Comparison of ENCODE assay signal across 18 cellular contexts in genomic region chr2:38190542-38191218, GRCh38.
A peak's percentile ranks its signal among the peaks of the same experiment; 100 is the strongest.
DNase-seq lines count a peak whose midpoint lies in the region; ATAC-seq, FAIRE-seq and TF ChIP-seq lines count a peak whose summit lies in the region.
"Had no signal": no experiment of that assay in that cellular context is flagged by ENCODE, and none has a peak within 500 bp of the region (broad histone marks: within the 10 kb centered on the region; RNA-seq: fewer than 3 reads in every experiment).

No MANE protein-coding gene starts in this region.

- no peak overlapping the region for H3K4me3 Mint-ChIP-seq in activated CD8-positive, alpha-beta memory T cell treated with anti-CD3 and anti-CD28 coated beads, Interleukin-2, amount 10 ng/mL, durations not matched to agents 7 days and 5 days
- no peak overlapping the region for H3K4me3 Mint-ChIP-seq in stimulated activated effector memory CD8-positive, alpha-beta T cell treated with anti-CD3 and anti-CD28 coated beads, Interleukin-12 subunit alpha, Interleukin-12 subunit beta, amount 100 ng/mL, for 72 hours
- H3K4me3 Mint-ChIP-seq: natural killer cell had no signal

- no peaks in the 10 kb centered on the region for H3K27me3 ChIP-seq in SJSA1 (replicated peaks)
- H3K27me3 ChIP-seq in suprapubic skin, result no peaks in the 10 kb centered on the region
- H3K27me3 ChIP-seq: thyroid gland had no signal

- H3K9me3 ChIP-seq in SJSA1 (replicated peaks), result no peaks in the 10 kb centered on the region
- H3K9me3 ChIP-seq in suprapubic skin, result no peaks in the 10 kb centered on the region
- no peaks in the 10 kb centered on the region for H3K9me3 ChIP-seq in kidney (ENCODE audit: control insufficient read depth in 1 of 2, low read length in 2 of 2)
- H3K9me3 ChIP-seq: thyroid gland had no signal

- H3K27ac Mint-ChIP-seq in activated CD8-positive, alpha-beta memory T cell treated with anti-CD3 and anti-CD28 coated beads, Interleukin-2, amount 10 ng/mL, durations not matched to agents 7 days and 5 days, result no peak overlapping the region
- no peak overlapping the region for H3K27ac Mint-ChIP-seq in stimulated activated effector memory CD8-positive, alpha-beta T cell treated with anti-CD3 and anti-CD28 coated beads, Interleukin-12 subunit alpha, Interleukin-12 subunit beta, amount 100 ng/mL, for 72 hours
- H3K27ac Mint-ChIP-seq: natural killer cell had no signal

- 79% methylated on average over 3 of the region's 3 CpGs for WGBS in suprapubic skin

- H3K27me3 Mint-ChIP-seq in activated CD8-positive, alpha-beta memory T cell treated with anti-CD3 and anti-CD28 coated beads, Interleukin-2, amount 10 ng/mL, durations not matched to agents 7 days and 5 days, result peaks cover 9% of the 10 kb centered on the region

- intact Hi-C loops in kidney (cut with DNase I), result no loop called here

- no peak for FAIRE-seq in kidney (lab: Jason Lieb, UNC)
- FAIRE-seq: frontal cortex, small intestine had no signal

- H3K4me1 ChIP-seq in SJSA1 (replicated peaks) (peaks cover 39% of the 10 kb centered on the region), suprapubic skin (peaks cover 22% of the 10 kb centered on the region), kidney (ENCODE audit: control insufficient read depth in 1 of 2, insufficient read depth in 1 of 2, low read depth in 1 of 2, low read length in 2 of 2) (no peaks in the 10 kb centered on the region)

- H3K9ac ChIP-seq in kidney (ENCODE audit: low read length in 2 of 2), result no peak overlapping the region

- no peak for TF ChIP-seq CTCF in suprapubic skin (IDR thresholded peaks at IDR 0.05)
- no peak for TF ChIP-seq CTCF in kidney (IDR thresholded peaks at IDR 0.05; ENCODE audit: borderline replicate concordance, extremely low read depth, insufficient read depth)

- no peak for TF ChIP-seq EP300 in suprapubic skin (IDR thresholded peaks at IDR 0.05)

- CTCF ChIA-PET in activated CD8-positive, alpha-beta memory T cell treated with anti-CD3 and anti-CD28 coated beads, Interleukin-2, amount 10 ng/mL, durations not matched to agents 7 days and 5 days (lab: Charles Lee), result no interaction called here

- H3K27ac ChIP-seq in SJSA1, result peak overlapping the region; percentile 61
- H3K27ac ChIP-seq in suprapubic skin, result peak overlapping the region; percentile 62
- H3K27ac ChIP-seq in kidney (ENCODE audit: low read depth in 2 of 2, low read length in 2 of 2), result no peak overlapping the region

- peaks cover 2% of the 10 kb centered on the region for H3K36me3 Mint-ChIP-seq in activated CD8-positive, alpha-beta memory T cell treated with anti-CD3 and anti-CD28 coated beads, Interleukin-2, amount 10 ng/mL, durations not matched to agents 7 days and 5 days
- no peaks in the 10 kb centered on the region for H3K36me3 Mint-ChIP-seq in stimulated activated effector memory CD8-positive, alpha-beta T cell treated with anti-CD3 and anti-CD28 coated beads, Interleukin-12 subunit alpha, Interleukin-12 subunit beta, amount 100 ng/mL, for 72 hours
- H3K36me3 Mint-ChIP-seq: natural killer cell had no signal

- peak; percentile 33 for ATAC-seq in activated CD8-positive, alpha-beta memory T cell treated with anti-CD3 and anti-CD28 coated beads, Interleukin-2, amount 10 ng/mL, durations not matched to agents 7 days and 5 days
- no peak for ATAC-seq in stimulated activated effector memory CD8-positive, alpha-beta T cell treated with anti-CD3 and anti-CD28 coated beads, Interleukin-12 subunit alpha, Interleukin-12 subunit beta, amount 100 ng/mL, for 72 hours
- ATAC-seq: SK-N-SH treated with all-trans-retinoic acid at 6 μM for 48 hours had no signal

- no peak for DNase-seq in activated CD8-positive, alpha-beta memory T cell treated with anti-CD3 and anti-CD28 coated beads, Interleukin-2, amount 10 ng/mL, durations not matched to agents 7 days and 5 days
- no peak for DNase-seq in activated CD8-positive, alpha-beta memory T cell treated with anti-CD3 and anti-CD28 coated beads, Interleukin-2, amount 50 U/mL, for 48 hours
- peak in 1 of 2 experiments; percentile 55 for DNase-seq in SJSA1 (ENCODE audit: low read depth in 1 of 2, low spot score in 2 of 2)
- DNase-seq in fibroblast of peridontal ligament (ENCODE audit: extremely low read depth), result peak; percentile 98
- no peak for DNase-seq in suprapubic skin (ENCODE audit: low spot score in 2 of 2)
- no peak for DNase-seq in stimulated activated effector memory CD8-positive, alpha-beta T cell treated with anti-CD3 and anti-CD28 coated beads, Interleukin-12 subunit alpha, Interleukin-12 subunit beta, amount 100 ng/mL, for 72 hours (ENCODE audit: low spot score in 2 of 2)
- no peak for DNase-seq in kidney
- DNase-seq in NCI-H2081 (lab: John Stamatoyannopoulos, UW), result no peak
- DNase-seq: activated CD4-positive, alpha-beta T cell treated with anti-CD3 and anti-CD28 coated beads for 1 hour; activated effector memory CD4-positive, alpha-beta T cell treated with anti-CD3 and anti-CD28 coated beads, Interleukin-2, amount 50 U/mL, for 16 hours; DMS79 treated with DMSO at 0.1 percent for 48 hours; natural killer cell; NCI-H2029; NCI-H82; small intestine; thyroid gland had no signal

- peaks cover 22% of the 10 kb centered on the region for H3K4me1 Mint-ChIP-seq in activated CD8-positive, alpha-beta memory T cell treated with anti-CD3 and anti-CD28 coated beads, Interleukin-2, amount 10 ng/mL, durations not matched to agents 7 days and 5 days
- no peaks in the 10 kb centered on the region for H3K4me1 Mint-ChIP-seq in stimulated activated effector memory CD8-positive, alpha-beta T cell treated with anti-CD3 and anti-CD28 coated beads, Interleukin-12 subunit alpha, Interleukin-12 subunit beta, amount 100 ng/mL, for 72 hours

- no peak for TF ChIP-seq POLR2A in suprapubic skin (IDR thresholded peaks at IDR 0.05)

- H3K4me3 ChIP-seq in SJSA1 (no peak overlapping the region), suprapubic skin (no peak overlapping the region), kidney (ENCODE audit: low read length in 2 of 2) (no peak overlapping the region)
- H3K4me3 ChIP-seq: thyroid gland had no signal

- H3K9me3 Mint-ChIP-seq in activated CD8-positive, alpha-beta memory T cell treated with anti-CD3 and anti-CD28 coated beads, Interleukin-2, amount 10 ng/mL, durations not matched to agents 7 days and 5 days (ENCODE audit: low read depth), result no peaks in the 10 kb centered on the region
- H3K9me3 Mint-ChIP-seq in stimulated activated effector memory CD8-positive, alpha-beta T cell treated with anti-CD3 and anti-CD28 coated beads, Interleukin-12 subunit alpha, Interleukin-12 subunit beta, amount 100 ng/mL, for 72 hours, result no peaks in the 10 kb centered on the region

- H3K36me3 ChIP-seq in SJSA1 (no peaks in the 10 kb centered on the region), suprapubic skin (no peaks in the 10 kb centered on the region), kidney (ENCODE audit: control insufficient read depth in 1 of 2, insufficient read depth in 2 of 2, low read length in 2 of 2) (no peaks in the 10 kb centered on the region)
- H3K36me3 ChIP-seq: thyroid gland had no signal

Comparison
In these comparisons a context has a peak if more than half of its experiments do, and no peak if none do; other contexts are left out.
1. H3K27ac ChIP-seq: peak in SJSA1 (single experiment) and suprapubic skin (single experiment); none in kidney (0 of 2).